Comparison of ENCODE assay signal across 8 cellular contexts in genomic region chr12:49703647-49704137, GRCh38. TPM values are rescaled to one million over a fixed set of nuclear protein-coding genes. Genes with fewer than 3 reads are reported as not detected.
DNase-seq lines count a peak whose midpoint lies in the region; ATAC-seq and TF ChIP-seq lines count a peak whose summit lies in the region.

No MANE protein-coding gene starts in this region.

- H3K4me1 Mint-ChIP-seq in chondrocyte (ENCODE audit: low read depth) = peaks cover 68% of the 10 kb centered on the region

- peaks cover 6 to 8% of the 10 kb centered on the region in 2 donors for H3K4me1 ChIP-seq in breast epithelium

- DNase-seq in GM12864 (ENCODE audit: low read depth) = no peak
- peak; percentile 29 for DNase-seq in T-helper 22 cell (ENCODE audit: low read depth)
- DNase-seq in chondrocyte (ENCODE audit: low spot score) = no peak
- peak; percentile 24 to 63 for DNase-seq in stimulated activated CD4-positive, alpha-beta T cell treated with anti-CD3 and anti-CD28 coated beads, Interleukin-4, amount 100 ng/mL, for 4 hours
- no peak for DNase-seq in breast epithelium (ENCODE audit: low spot score in 2 of 2)
- no peak for DNase-seq in COLO829 (ENCODE audit: low spot score)

- ATAC-seq in GM21619 (IDR thresholded peaks at IDR 0.05; ENCODE audit: unreplicated experiment) (no peak), HG03045 (IDR thresholded peaks at IDR 0.05; ENCODE audit: unreplicated experiment) (no peak)

- no peaks in the 10 kb centered on the region for H3K27me3 ChIP-seq in breast epithelium

- H3K4me3 Mint-ChIP-seq in chondrocyte (ENCODE audit: unreplicated experiment) = peak overlapping the region; percentile 46

- H3K27ac Mint-ChIP-seq in chondrocyte (ENCODE audit: unreplicated experiment) = peak overlapping the region; percentile 92

- no peaks in the 10 kb centered on the region for H3K9me3 ChIP-seq in breast epithelium

- no peaks in the 10 kb centered on the region for H3K36me3 ChIP-seq in breast epithelium

- H3K36me3 Mint-ChIP-seq in chondrocyte (ENCODE audit: low read depth) = no peaks in the 10 kb centered on the region

- peaks cover 2% of the 10 kb centered on the region for H3K27me3 Mint-ChIP-seq in chondrocyte (ENCODE audit: low read depth)

- intact Hi-C loops in breast epithelium (cut with DNase I; ENCODE audit: low total_unique reads) = no loop called here

- no peaks in the 10 kb centered on the region for H3K9me3 Mint-ChIP-seq in chondrocyte (ENCODE audit: low read depth)

- H3K4me3 ChIP-seq in GM12864 (ENCODE audit: low read depth, low read length) (peak overlapping the region; percentile 26; the same call in 1 of the 2 replicates), breast epithelium (no peak overlapping the region)

- TF ChIP-seq POLR2A in breast epithelium (IDR thresholded peaks at IDR 0.05) = no peak

- TF ChIP-seq CTCF in GM12864 (IDR thresholded peaks at IDR 0.05; ENCODE audit: low read depth, low read length, missing control alignments) = no peak
- no peak for TF ChIP-seq CTCF in chondrocyte (IDR thresholded peaks at IDR 0.05)
- TF ChIP-seq CTCF in breast epithelium (IDR thresholded peaks at IDR 0.05) = no peak

- peak overlapping the region in 1 of 2 donors; percentile 25 for H3K27ac ChIP-seq in breast epithelium

RNA-seq across cellular contexts. Expression of gene FMNL3, which starts 3.5 kb away (rescaled TPM):
- total RNA-seq in chondrocyte (49.4 to 55.8 TPM (median 55.6 TPM) in 3 replicates), breast epithelium (10 to 100 TPM in 2 of 3 donors, 1 to 10 TPM in 1; 9.8 to 13.8 (median 13.3) TPM)

RNA-seq across cellular contexts. Expression of gene TMBIM6, which starts 37.7 kb away (rescaled TPM):
- total RNA-seq in chondrocyte (321 to 344 TPM (median 335 TPM) in 3 replicates), breast epithelium (100 to 1,000 TPM; 364 to 620 (median 409) TPM)

Comparison
In these comparisons a context has a peak if more than half of its experiments do, and no peak if none do; other contexts are left out.
1. DNase-seq: peak in T-helper 22 cell (single experiment) and stimulated activated CD4-positive, alpha-beta T cell treated with anti-CD3 and anti-CD28 coated beads, Interleukin-4, amount 100 ng/mL, for 4 hours (2 of 2); none in GM12864 (single experiment), chondrocyte (single experiment), breast epithelium (0 of 2) and COLO829 (single experiment).